Comparison of ENCODE assay signal across 16 cellular contexts in the genomic region with DNA sequence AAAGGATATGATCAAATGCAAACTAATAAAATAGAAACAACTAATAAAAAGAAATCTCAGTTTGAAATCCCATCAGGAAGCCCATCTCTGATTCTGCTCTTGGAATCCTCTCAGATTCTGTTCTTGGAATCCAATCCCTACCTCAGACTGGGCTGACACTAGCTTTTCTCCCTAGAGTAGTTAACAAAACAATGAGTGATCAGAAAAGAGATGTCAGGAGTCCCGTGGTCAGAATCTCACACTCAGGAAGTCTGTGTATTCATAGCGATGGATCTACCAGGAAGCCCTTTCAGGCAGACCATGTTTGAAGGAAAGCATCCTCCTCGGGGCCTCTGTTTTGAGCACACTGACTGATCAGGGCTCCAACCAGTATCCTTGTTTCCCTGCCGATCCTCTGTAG.
DNase-seq lines count a peak whose midpoint lies in the region; ATAC-seq, FAIRE-seq and TF ChIP-seq lines count a peak whose summit lies in the region.
"Had no signal": no experiment of that assay in that cellular context is flagged by ENCODE, and none has a peak within 500 bp of the region (broad histone marks: within the 10 kb centered on the region; RNA-seq: fewer than 3 reads in every experiment).

No MANE protein-coding gene starts in this region.

- no peaks in the 10 kb centered on the region for H3K9me3 Mint-ChIP-seq in chondrocyte (ENCODE audit: low read depth)
- no peaks in the 10 kb centered on the region for H3K9me3 Mint-ChIP-seq in T-cell

- no peak overlapping the region for H3K4me3 Mint-ChIP-seq in chondrocyte (ENCODE audit: unreplicated experiment)
- no peak overlapping the region for H3K4me3 Mint-ChIP-seq in T-cell
- H3K4me3 Mint-ChIP-seq: naive B cell had no signal

- no peak for FAIRE-seq in HepG2 (lab: Jason Lieb, UNC)

- 68 to 89% methylated on average over 4 of the region's 4 CpGs for WGBS in sigmoid colon, 2 donors
- WGBS in HepG2 (ENCODE audit: low lambda C conversion rate) = 86% methylated on average over 4 of the region's 4 CpGs

- no peaks in the 10 kb centered on the region for H3K36me3 ChIP-seq in sigmoid colon
- H3K36me3 ChIP-seq in OCI-LY7 (ENCODE audit: insufficient read depth, low read length) = no peaks in the 10 kb centered on the region; the same call in 1 of the 2 replicates
- 0 out of 5 replicates have a peak, but pooled peaks cover 0 to 5% of the 10 kb centered on the region in 2 experiments for H3K36me3 ChIP-seq in HepG2 (replicated peaks in 1 of 2; ENCODE audit: control insufficient read depth in 1 of 2, insufficient read depth in 2 of 2, low read length in 2 of 2)
- H3K36me3 ChIP-seq: right lobe of liver had no signal

- H3K27me3 ChIP-seq in sigmoid colon (no peaks in the 10 kb centered on the region), HepG2 (ENCODE audit: control insufficient read depth in 1 of 2, insufficient read depth in 2 of 2, low read length in 2 of 2) (no peaks in the 10 kb centered on the region)
- H3K27me3 ChIP-seq: foreskin keratinocyte, right lobe of liver, SJSA1 had no signal

- ATAC-seq in T-cell (replicated peaks in 1 of 4) (no peak), HepG2 (no peak)
- ATAC-seq: foreskin keratinocyte had no signal

- peak overlapping the region; percentile 69 for H3K27ac Mint-ChIP-seq in chondrocyte (ENCODE audit: unreplicated experiment)
- no peak overlapping the region for H3K27ac Mint-ChIP-seq in T-cell

- CTCF ChIA-PET in T-cell (lab: Charles Lee) (no interaction called here), OCI-LY7 (lab: Charles Lee; ENCODE audit: unreplicated experiment) (no interaction called here), HepG2 (lab: Yijun Ruan, JAX; ENCODE audit: low intra/inter-chr PET ratio, low total read pairs) (no interaction called here)

- H2AFZ ChIP-seq in OCI-LY7 (ENCODE audit: low read length) (no peak overlapping the region), HepG2 (ENCODE audit: low read length) (no peak overlapping the region)

- H3K27ac ChIP-seq in sigmoid colon (peak overlapping the region in 3 of 4 donors; percentile 57 to 64 (median 64)), OCI-LY7 (ENCODE audit: low read depth, low read length, poor library complexity, severe bottlenecking) (no peak overlapping the region), HepG2 (ENCODE audit: extremely low read length, insufficient read depth, low read length) (no peak overlapping the region)
- H3K27ac ChIP-seq: foreskin keratinocyte, right lobe of liver, SJSA1 had no signal

- BruUV-seq in OCI-LY7 (replicated peaks; lab: Mats Ljungman, UMichigan) (no TSS peak), HepG2 (replicated peaks; lab: Mats Ljungman, UMichigan) (no TSS peak)

- H4K20me1 ChIP-seq in OCI-LY7 (ENCODE audit: insufficient read depth, low read length) = no peaks in the 10 kb centered on the region
- H4K20me1 ChIP-seq in HepG2 (ENCODE audit: insufficient read depth, low read length) = no peaks in the 10 kb centered on the region

- in situ Hi-C loops in HepG2 (cut with HindIII; ENCODE audit: extremely low pct_ligation_motif_present, low pct_unique_long_range_greater_than_20kb) = no loop called here

- TF ChIP-seq RAD21 in HepG2 (CRISPR knock-in tag; IDR thresholded peaks at IDR 0.05) = no peak

- H3K9me3 ChIP-seq in sigmoid colon = no peaks in the 10 kb centered on the region
- no peaks in the 10 kb centered on the region for H3K9me3 ChIP-seq in OCI-LY7 (ENCODE audit: low read length)
- no peaks in the 10 kb centered on the region for H3K9me3 ChIP-seq in HepG2 (ENCODE audit: low read length)
- H3K9me3 ChIP-seq: right lobe of liver, SJSA1 had no signal

- intact Hi-C loops in sigmoid colon (cut with DNase I) = no loop called here
- intact Hi-C loops in OCI-LY7 (cut with micrococcal nuclease; ENCODE audit: unreplicated experiment) = no loop called here
- intact Hi-C loops in HepG2 (cut with micrococcal nuclease; ENCODE audit: unreplicated experiment) = no loop called here

- peak; percentile 25 for DNase-seq in ELF-1 (ENCODE audit: low read depth, low spot score)
- no peak for DNase-seq in chondrocyte (ENCODE audit: low spot score)
- DNase-seq in iPS-NIHi11 (ENCODE audit: low spot score) = peak; percentile 29
- no peak for DNase-seq in sigmoid colon
- no peak for DNase-seq in T-cell
- no peak for DNase-seq in OCI-LY7 (ENCODE audit: low spot score)
- no peak for DNase-seq in HepG2 (ENCODE audit: low spot score)
- DNase-seq in central memory CD4-positive, alpha-beta T cell = no peak
- DNase-seq: activated CD4-positive, alpha-beta T cell treated with anti-CD3 and anti-CD28 coated beads, Interleukin-2, amount 50 U/mL, for 48 hours; foreskin keratinocyte; kidney glomerular epithelial cell; naive B cell; NCI-H2171; right lobe of liver; stimulated activated naive CD4-positive, alpha-beta T cell had no signal

- H3K4me2 ChIP-seq in OCI-LY7 (ENCODE audit: low read length) (no peak overlapping the region), HepG2 (ENCODE audit: low read depth, low read length) (no peak overlapping the region)

- no peak overlapping the region for H3K4me3 ChIP-seq in sigmoid colon
- no peak overlapping the region for H3K4me3 ChIP-seq in OCI-LY7 (ENCODE audit: low read depth, low read length, poor library complexity, severe bottlenecking)
- H3K4me3 ChIP-seq in HepG2 (replicated peaks in 1 of 3; ENCODE audit: insufficient read depth in 1 of 3, low read depth in 2 of 3, low read length in 3 of 3) = no peak overlapping the region
- H3K4me3 ChIP-seq: right lobe of liver, SJSA1 had no signal

- no peak for TF ChIP-seq CTCF in chondrocyte (IDR thresholded peaks at IDR 0.05)
- TF ChIP-seq CTCF in sigmoid colon (IDR thresholded peaks at IDR 0.05) = no peak
- TF ChIP-seq CTCF in OCI-LY7 (conservative IDR thresholded peaks at IDR 0.05; ENCODE audit: low read length) = no peak
- no peak for TF ChIP-seq CTCF in HepG2 (CRISPR knock-in tag; IDR thresholded peaks at IDR 0.05)

- H3K27me3 Mint-ChIP-seq in chondrocyte (ENCODE audit: low read depth) (no peaks in the 10 kb centered on the region), T-cell (no peaks in the 10 kb centered on the region)
- H3K27me3 Mint-ChIP-seq: naive B cell had no signal

- peaks cover 0 to 35% (median 24%) of the 10 kb centered on the region in 4 donors for H3K4me1 ChIP-seq in sigmoid colon
- H3K4me1 ChIP-seq in OCI-LY7 (ENCODE audit: insufficient read depth, low read length, poor library complexity, severe bottlenecking) = no peaks in the 10 kb centered on the region
- H3K4me1 ChIP-seq in HepG2 (ENCODE audit: insufficient read depth, low read length) = peaks cover 73% of the 10 kb centered on the region
- H3K4me1 ChIP-seq: foreskin keratinocyte, SJSA1 had no signal

- H3K9ac ChIP-seq in HepG2 (ENCODE audit: insufficient read depth, low read depth, low read length) = no peak overlapping the region

- POLR2A ChIA-PET in T-cell (lab: Charles Lee) (no interaction called here), OCI-LY7 (lab: Charles Lee) (interaction anchor here (1.1 to 1.2 kb wide), 2 partner anchors 23 to 253 kb away, joined by 3 read pairs; no protein-coding TSS in a partner anchor), HepG2 (lab: Yijun Ruan, JAX) (no interaction called here)

- peaks cover 11% of the 10 kb centered on the region for H3K36me3 Mint-ChIP-seq in chondrocyte (ENCODE audit: low read depth)
- H3K36me3 Mint-ChIP-seq in T-cell = peaks cover 67% of the 10 kb centered on the region

- no peaks in the 10 kb centered on the region for H3K9me2 ChIP-seq in OCI-LY7 (ENCODE audit: insufficient read depth, low read length)

- peaks cover 20% of the 10 kb centered on the region for H3K4me1 Mint-ChIP-seq in chondrocyte (ENCODE audit: low read depth)
- peaks cover 6 to 17% (median 11%) of the 10 kb centered on the region in 3 donors for H3K4me1 Mint-ChIP-seq in T-cell

- no peak for TF ChIP-seq POLR2A in sigmoid colon (IDR thresholded peaks at IDR 0.05)
- TF ChIP-seq POLR2A in HepG2 (IDR thresholded peaks at IDR 0.05; ENCODE audit: insufficient read depth in 1 of 2, low read depth in 2 of 2, low read length in 2 of 2) = no peak

- H3K79me2 ChIP-seq in OCI-LY7 (ENCODE audit: insufficient read depth, low read depth, low read length) (no peaks in the 10 kb centered on the region), HepG2 (ENCODE audit: insufficient read depth, low read length) (no peaks in the 10 kb centered on the region)

- no peak for TF ChIP-seq EP300 in sigmoid colon (IDR thresholded peaks at IDR 0.05)
- no peak for TF ChIP-seq EP300 in HepG2 (IDR thresholded peaks at IDR 0.05; ENCODE audit: low read depth in 2 of 2, low read length in 2 of 2)
- TF ChIP-seq EP300 in HepG2 (CRISPR knock-in tag; IDR thresholded peaks at IDR 0.05; ENCODE audit: borderline replicate concordance) = no peak

TF ChIP-seq in HepG2, 621 proteins besides CTCF, POLR2A, EP300 and RAD21 (continues in another document):
- TF ChIP-seq REST (IDR thresholded peaks at IDR 0.05; ENCODE audit: borderline replicate concordance in 1 of 2, low read depth in 1 of 2, low read length in 2 of 2) (no peak), PITX1 (CRISPR knock-in tag; IDR thresholded peaks at IDR 0.05) (no peak), ZNF792 (CRISPR knock-in tag; IDR thresholded peaks at IDR 0.05) (no peak), GTF2F1 (IDR thresholded peaks at IDR 0.05; ENCODE audit: low read length) (no peak), KMT2A (CRISPR knock-in tag; IDR thresholded peaks at IDR 0.05) (no peak), ZNF446 (CRISPR knock-in tag; IDR thresholded peaks at IDR 0.05) (no peak), SALL2 (CRISPR knock-in tag; IDR thresholded peaks at IDR 0.05) (no peak), SMYD3 (CRISPR knock-in tag; IDR thresholded peaks at IDR 0.05) (no peak)

Comparison
In these comparisons a context has a peak if more than half of its experiments do, and no peak if none do; other contexts are left out.
1. DNase-seq: peak in ELF-1 (single experiment) and iPS-NIHi11 (single experiment); none in chondrocyte (single experiment), sigmoid colon (single experiment), T-cell (0 of 34), OCI-LY7 (single experiment), HepG2 (single experiment) and central memory CD4-positive, alpha-beta T cell (single experiment).
2. H3K27ac ChIP-seq: peak in sigmoid colon (3 of 4); none in OCI-LY7 (single experiment) and HepG2 (single experiment).